Comparison of ENCODE assay signal across 8 cellular contexts in the genomic region with DNA sequence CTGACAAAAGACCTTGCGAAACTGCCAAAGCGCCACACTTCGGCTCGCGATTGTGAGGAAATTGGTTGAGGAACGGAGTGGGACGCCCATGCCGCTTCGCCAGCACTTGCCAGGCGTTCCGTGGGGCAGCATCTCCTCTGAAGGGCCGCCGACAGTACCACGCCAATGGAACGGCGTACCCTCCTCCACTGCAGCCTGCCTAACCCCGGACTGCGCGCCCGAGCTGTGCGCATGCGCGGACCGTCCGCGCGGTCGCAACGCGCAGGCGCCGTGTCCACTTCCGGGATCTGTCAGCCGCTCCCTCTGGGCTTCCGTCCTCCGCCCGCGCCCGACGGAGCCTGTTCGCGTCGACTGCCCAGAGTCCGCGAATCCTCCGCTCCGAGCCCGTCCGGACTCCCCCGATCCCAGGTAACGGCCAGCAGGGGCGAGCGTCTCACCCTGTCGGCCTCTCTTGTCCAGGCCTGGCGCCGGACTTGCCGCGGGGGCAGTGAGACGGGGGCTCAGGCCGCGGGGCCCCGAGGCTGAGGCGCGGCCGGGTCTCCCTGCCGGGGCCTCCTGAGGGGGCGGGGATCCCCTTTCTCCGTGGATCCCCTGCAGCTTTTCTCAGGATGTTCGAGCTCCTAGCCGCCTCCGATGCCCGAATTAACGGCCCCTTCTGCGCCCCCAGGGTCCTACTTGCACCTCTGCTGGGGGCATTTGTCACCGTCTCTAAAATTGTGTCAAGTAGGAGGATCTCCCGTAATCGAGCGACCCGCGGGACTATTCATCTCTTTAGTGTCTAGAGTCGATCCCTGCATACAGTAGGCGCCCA. TPM values are rescaled to one million over a fixed set of nuclear protein-coding genes. Genes with fewer than 3 reads are reported as not detected.
DNase-seq lines count a peak whose midpoint lies in the region; ATAC-seq and TF ChIP-seq lines count a peak whose summit lies in the region.

TSS of gene ARPC1A (plus strand) at position 302 of the 811 bp plus-strand sequence. CDS start 7,456 bp downstream, outside the sequence.

- peak within 1 kb of the TSS; percentile 85 for H3K27ac Mint-ChIP-seq in CD4-positive, alpha-beta T cell
- H3K27ac Mint-ChIP-seq in activated CD4-positive, alpha-beta memory T cell treated with anti-CD3 and anti-CD28 coated beads for 36 hours, result peak within 1 kb of the TSS; percentile 84

- peak; percentile 80 for TF ChIP-seq POLR2A in right lobe of liver (IDR thresholded peaks at IDR 0.05)

- 0% methylated on average over 11 of the region's 82 CpGs for WGBS in right lobe of liver (ENCODE audit: insufficient coverage, low coverage, low lambda C conversion rate, missing lambda C conversion rate)

- H3K9me3 ChIP-seq in CD4-positive, alpha-beta T cell (ENCODE audit: control insufficient read depth, low read length), result no peaks in the 10 kb centered on the region
- no peaks in the 10 kb centered on the region for H3K9me3 ChIP-seq in right lobe of liver

- H3K4me3 ChIP-seq in dorsolateral prefrontal cortex (peak within 1 kb of the TSS; percentile 61 to 100 (median 98)), right lobe of liver (peak within 1 kb of the TSS; percentile 68 to 100 (median 96))

- no peak for TF ChIP-seq CTCF in CD4-positive, alpha-beta T cell (IDR thresholded peaks at IDR 0.05)
- TF ChIP-seq CTCF in dorsolateral prefrontal cortex (IDR thresholded peaks at IDR 0.05 in 54 of 56, conservative IDR thresholded peaks at IDR 0.05 in 2 of 56; ENCODE audit: low read depth in 1 of 56, partially characterized antibody in 56 of 56), result peak in 34 of 56 donors; percentile 3 to 63 (median 30)
- peak in 1 of 4 donors; percentile 17 for TF ChIP-seq CTCF in right lobe of liver (IDR thresholded peaks at IDR 0.05)

- peak within 1 kb of the TSS; percentile 94 for H3K4me3 Mint-ChIP-seq in CD4-positive, alpha-beta T cell
- peak within 1 kb of the TSS; percentile 87 for H3K4me3 Mint-ChIP-seq in activated CD4-positive, alpha-beta memory T cell treated with anti-CD3 and anti-CD28 coated beads for 36 hours

- intact Hi-C loops in CD4-positive, alpha-beta T cell (cut with DNase I, micrococcal nuclease), result loop anchor here (5.0 to 10.0 kb wide), 4 partner anchors 79 to 441 kb away; partner anchors contain the start of genes SMURF1 (in 2 of the 2), BUD31 (in 1 of the 2), FAM200A (in 1 of the 2) and PDAP1 (in 1 of the 2)
- intact Hi-C loops in activated CD4-positive, alpha-beta memory T cell treated with anti-CD3 and anti-CD28 coated beads for 36 hours (cut with micrococcal nuclease), result loop anchor here (5.0 to 10.0 kb wide), 2 partner anchors 184 to 391 kb away; partner anchors contain the start of gene SMURF1
- intact Hi-C loops in dorsolateral prefrontal cortex (cut with DNase I) (loop anchor here (2.0 to 10.0 kb wide), 5 partner anchors 51 to 401 kb away; partner anchors contain the start of genes BUD31 (in 2 of the 2), PDAP1 (in 2 of the 2) and SMURF1 (in 2 of the 2)), right lobe of liver (cut with DNase I) (no loop called here)

- H3K27ac ChIP-seq in CD4-positive, alpha-beta T cell (ENCODE audit: low read depth, low read length), result peak within 1 kb of the TSS; percentile 69
- H3K27ac ChIP-seq in dorsolateral prefrontal cortex, result peak within 1 kb of the TSS in 57 of 59 donors; percentile 29 to 96 (median 83)
- peak within 1 kb of the TSS; percentile 59 to 80 (median 74) for H3K27ac ChIP-seq in right lobe of liver

- CTCF ChIA-PET in CD4-positive, alpha-beta T cell (lab: Charles Lee), result no interaction called here
- CTCF ChIA-PET in activated CD4-positive, alpha-beta memory T cell treated with anti-CD3 and anti-CD28 coated beads for 36 hours (lab: Charles Lee), result interaction anchor here (0.7 to 1.7 kb wide), 4 partner anchors 10 to 288 kb away, joined by 3 to 5 read pairs (median 4); no protein-coding TSS in a partner anchor

- peaks cover 21% of the 10 kb centered on the region for H3K36me3 Mint-ChIP-seq in CD4-positive, alpha-beta T cell (ENCODE audit: low read depth)
- peaks cover 9% of the 10 kb centered on the region for H3K36me3 Mint-ChIP-seq in activated CD4-positive, alpha-beta memory T cell treated with anti-CD3 and anti-CD28 coated beads for 36 hours

- POLR2A ChIA-PET in CD4-positive, alpha-beta T cell (lab: Charles Lee), result interaction anchor here (0.6 to 1.3 kb wide), 8 partner anchors 11 to 446 kb away, joined by 3 to 10 read pairs (median 3); partner anchors contain the start of genes BUD31, PDAP1, SMURF1 and ZNF394
- POLR2A ChIA-PET in activated CD4-positive, alpha-beta memory T cell treated with anti-CD3 and anti-CD28 coated beads for 36 hours (lab: Charles Lee), result interaction anchor here (1.0 kb wide), 2 partner anchors 55 to 82 kb away, joined by 3 read pairs; partner anchors contain the start of genes BUD31 and PDAP1

- H3K9me3 Mint-ChIP-seq in CD4-positive, alpha-beta T cell, result no peaks in the 10 kb centered on the region
- no peaks in the 10 kb centered on the region for H3K9me3 Mint-ChIP-seq in activated CD4-positive, alpha-beta memory T cell treated with anti-CD3 and anti-CD28 coated beads for 36 hours

- no peaks in the 10 kb centered on the region for H3K27me3 Mint-ChIP-seq in CD4-positive, alpha-beta T cell
- H3K27me3 Mint-ChIP-seq in activated CD4-positive, alpha-beta memory T cell treated with anti-CD3 and anti-CD28 coated beads for 36 hours, result no peaks in the 10 kb centered on the region

- peaks cover 43% of the 10 kb centered on the region for H3K4me1 Mint-ChIP-seq in CD4-positive, alpha-beta T cell (ENCODE audit: low read depth)
- peaks cover 44% of the 10 kb centered on the region for H3K4me1 Mint-ChIP-seq in activated CD4-positive, alpha-beta memory T cell treated with anti-CD3 and anti-CD28 coated beads for 36 hours (ENCODE audit: low read depth)

- DNase-seq in CD4-positive, alpha-beta T cell, result peak; percentile 83 to 94 (median 90)
- DNase-seq in HK-2 (ENCODE audit: unreplicated experiment) (peak; percentile 95), NCI-H82 treated with DMSO at 0.1 percent for 48 hours (lab: John Stamatoyannopoulos, UW; ENCODE audit: unreplicated experiment) (peak; percentile 61), dorsolateral prefrontal cortex (peak; percentile 60 to 91 (median 76)), right lobe of liver (peak; percentile 91 to 92 (median 92))
- peak; percentile 94 for DNase-seq in activated CD4-positive, alpha-beta memory T cell treated with anti-CD3 and anti-CD28 coated beads for 36 hours
- DNase-seq in stimulated activated CD4-positive, alpha-beta T cell treated with anti-CD3 and anti-CD28 coated beads, Interleukin-4, amount 100 ng/mL, for 24 hours, result peak; percentile 92

- no peaks in the 10 kb centered on the region for H3K36me3 ChIP-seq in right lobe of liver

- H3K27me3 ChIP-seq in CD4-positive, alpha-beta T cell (ENCODE audit: control insufficient read depth, insufficient read depth, low read length), result no peaks in the 10 kb centered on the region
- H3K27me3 ChIP-seq in dorsolateral prefrontal cortex (no peaks in the 10 kb centered on the region), right lobe of liver (no peaks in the 10 kb centered on the region)

- ATAC-seq in CD4-positive, alpha-beta T cell (ENCODE audit: poor library complexity), result peak; percentile 94
- peak; percentile 88 for ATAC-seq in GM19452 (IDR thresholded peaks at IDR 0.05; ENCODE audit: unreplicated experiment)
- peak; percentile 91 to 96 (median 94) for ATAC-seq in right lobe of liver

- peaks cover 0 to 16% (median 5%) of the 10 kb centered on the region in 4 donors for H3K4me1 ChIP-seq in right lobe of liver

RNA-seq across cellular contexts. Expression of gene ARPC1A, which starts in this region (rescaled TPM):
- 10 to 100 TPM; 25.3 to 30.4 TPM for total RNA-seq in CD4-positive, alpha-beta T cell
- 10 to 100 TPM; 66.9 to 70.0 TPM for total RNA-seq in activated CD4-positive, alpha-beta memory T cell treated with anti-CD3 and anti-CD28 coated beads for 36 hours
- total RNA-seq in dorsolateral prefrontal cortex (100 to 1,000 TPM in 106 of 120 experiments, 10 to 100 TPM in 14; 84.1 to 180 (median 126) TPM), right lobe of liver (10 to 100 TPM; 50.0 to 78.0 (median 63.4) TPM)

Comparison
In these comparisons a context has a peak if more than half of its experiments do, and no peak if none do; other contexts are left out.
1. Peak in every context shown above with its lines: DNase-seq, ATAC-seq, H3K4me3 ChIP-seq and H3K27ac ChIP-seq.
2. intact Hi-C loops: an anchor here in CD4-positive, alpha-beta T cell (5.0 to 10.0 kb wide), activated CD4-positive, alpha-beta memory T cell treated with anti-CD3 and anti-CD28 coated beads for 36 hours (5.0 to 10.0 kb wide) and dorsolateral prefrontal cortex (2.0 to 10.0 kb wide); none called in right lobe of liver.